15 cellular contexts compared by ENCODE assay signal in genomic region chrX:132716006-132716405, GRCh38.
DNase-seq lines count a peak whose midpoint lies in the region; ATAC-seq and TF ChIP-seq lines count a peak whose summit lies in the region.
"Had no signal": no experiment of that assay in that cellular context is flagged by ENCODE, and none has a peak within 500 bp of the region (broad histone marks: within the 10 kb centered on the region; RNA-seq: fewer than 3 reads in every experiment).

No MANE protein-coding gene starts in this region.

- ATAC-seq in HG03460 (IDR thresholded peaks at IDR 0.05; ENCODE audit: unreplicated experiment) (no peak), mucosa of descending colon (no peak), GM21737 (IDR thresholded peaks at IDR 0.05; ENCODE audit: unreplicated experiment) (no peak)
- ATAC-seq: CD8-positive, alpha-beta T cell; stimulated activated memory B cell treated with anti-CD40 and anti-IgM and Interleukin-4, amounts not matched to agents 10 μg/mL and 1 μg/mL and 100 μg/mL, for 72 hours; WTC11 had no signal

- TF ChIP-seq CTCF in AG10803 (conservative IDR thresholded peaks at IDR 0.05; ENCODE audit: low read length) (peak; percentile 35; the same call in 1 of the 2 replicates), HFFc6 (IDR thresholded peaks at IDR 0.05) (peak; percentile 22), brain (conservative IDR thresholded peaks at IDR 0.05) (peak; percentile 62 to 68), mucosa of descending colon (IDR thresholded peaks at IDR 0.05) (no peak)

- H3K4me1 Mint-ChIP-seq in HFFc6 (ENCODE audit: low read depth) (no peaks in the 10 kb centered on the region), brain (peaks cover 36% of the 10 kb centered on the region)
- H3K4me1 Mint-ChIP-seq: stimulated activated memory B cell treated with anti-CD40 and anti-IgM and Interleukin-4, amounts not matched to agents 10 μg/mL and 1 μg/mL and 100 μg/mL, for 72 hours; WTC11 had no signal

- no peak overlapping the region for H3K4me3 Mint-ChIP-seq in HFFc6
- H3K4me3 Mint-ChIP-seq in brain, result no peak overlapping the region
- H3K4me3 Mint-ChIP-seq: CD8-positive, alpha-beta T cell; stimulated activated memory B cell treated with anti-CD40 and anti-IgM and Interleukin-4, amounts not matched to agents 10 μg/mL and 1 μg/mL and 100 μg/mL, for 72 hours; WTC11 had no signal

- H3K27ac Mint-ChIP-seq in HFFc6 (no peak overlapping the region), brain (peak overlapping the region in 2 of 5 experiments; percentile 4 to 12)
- H3K27ac Mint-ChIP-seq: CD8-positive, alpha-beta T cell; stimulated activated memory B cell treated with anti-CD40 and anti-IgM and Interleukin-4, amounts not matched to agents 10 μg/mL and 1 μg/mL and 100 μg/mL, for 72 hours; WTC11 had no signal

- H3K9me3 Mint-ChIP-seq in HFFc6, result no peaks in the 10 kb centered on the region
- H3K9me3 Mint-ChIP-seq in brain, result peaks cover 0 to 10% (median 2%) of the 10 kb centered on the region in 5 experiments
- H3K9me3 Mint-ChIP-seq: WTC11 had no signal

- intact Hi-C loops in mucosa of descending colon (cut with DNase I, micrococcal nuclease), result no loop called here

- no peaks in the 10 kb centered on the region for H3K9me3 ChIP-seq in mucosa of descending colon
- H3K9me3 ChIP-seq: ascending aorta, neutrophil had no signal

- DNase-seq in AG10803 (ENCODE audit: low read depth), result no peak
- DNase-seq in HFFc6, result no peak
- peak; percentile 3 for DNase-seq in medulla oblongata (ENCODE audit: extremely low spot score)
- no peak for DNase-seq in mucosa of descending colon
- no peak for DNase-seq in NCI-H446 (lab: John Stamatoyannopoulos, UW)
- DNase-seq: CD8-positive, alpha-beta T cell; kidney; SHP77 treated with DMSO at 0.1 percent for 48 hours had no signal

- H3K36me3 ChIP-seq in mucosa of descending colon (ENCODE audit: low read depth), result no peaks in the 10 kb centered on the region
- H3K36me3 ChIP-seq: ascending aorta, neutrophil had no signal

- no peaks in the 10 kb centered on the region for H3K4me1 ChIP-seq in mucosa of descending colon (ENCODE audit: low read depth)
- H3K4me1 ChIP-seq: ascending aorta had no signal

- H3K27me3 Mint-ChIP-seq in HFFc6 (ENCODE audit: insufficient read depth) (no peaks in the 10 kb centered on the region; the same call in 1 of the 2 replicates), brain (no peaks in the 10 kb centered on the region)
- H3K27me3 Mint-ChIP-seq: stimulated activated memory B cell treated with anti-CD40 and anti-IgM and Interleukin-4, amounts not matched to agents 10 μg/mL and 1 μg/mL and 100 μg/mL, for 72 hours had no signal

- no peak overlapping the region for H3K4me3 ChIP-seq in AG10803 (ENCODE audit: low read length)
- H3K4me3 ChIP-seq in mucosa of descending colon, result no peak overlapping the region
- H3K4me3 ChIP-seq: ascending aorta had no signal

- H3K36me3 Mint-ChIP-seq in HFFc6 (ENCODE audit: low read depth), result no peaks in the 10 kb centered on the region
- peaks cover 6% of the 10 kb centered on the region for H3K36me3 Mint-ChIP-seq in brain
- H3K36me3 Mint-ChIP-seq: CD8-positive, alpha-beta T cell; stimulated activated memory B cell treated with anti-CD40 and anti-IgM and Interleukin-4, amounts not matched to agents 10 μg/mL and 1 μg/mL and 100 μg/mL, for 72 hours; WTC11 had no signal
